In the genomic region with DNA sequence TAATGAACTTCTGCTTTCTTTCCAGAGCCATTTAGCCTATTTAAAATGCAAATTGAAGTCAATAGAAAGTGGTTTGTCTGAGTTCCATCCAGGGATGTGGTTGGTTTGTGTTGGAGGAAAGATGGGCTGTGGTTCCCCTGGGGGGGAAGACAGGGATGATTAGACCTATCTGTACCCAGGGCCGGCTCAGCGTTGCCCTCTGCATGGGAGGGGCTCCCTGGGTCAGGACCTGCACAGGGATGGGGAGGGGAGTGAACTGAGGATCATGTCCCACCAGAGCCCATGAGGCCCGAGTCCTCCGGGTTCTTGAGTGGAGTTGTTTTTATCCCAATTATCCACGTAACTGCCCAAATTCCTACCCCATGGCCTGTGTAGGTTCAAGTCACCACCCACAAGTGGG, we compare ENCODE assay signal across 16 cellular contexts.
DNase-seq lines count a peak whose midpoint lies in the region; ATAC-seq, FAIRE-seq and TF ChIP-seq lines count a peak whose summit lies in the region.
"Had no signal": no experiment of that assay in that cellular context is flagged by ENCODE, and none has a peak within 500 bp of the region (broad histone marks: within the 10 kb centered on the region; RNA-seq: fewer than 3 reads in every experiment).

No MANE protein-coding gene starts in this region.

- H3K9ac ChIP-seq in endodermal cell (ENCODE audit: extremely low read depth, low read length, poor library complexity, severe bottlenecking) = no peak overlapping the region
- H3K9ac ChIP-seq: BLaER1 treated with 17β-estradiol and CSF1 and Interleukin-3, amounts not matched to agents 10 nM and 100 nM had no signal

- no peaks in the 10 kb centered on the region for H3K9me3 Mint-ChIP-seq in endodermal cell

- no peaks in the 10 kb centered on the region for H3K27me3 ChIP-seq in endodermal cell (ENCODE audit: control insufficient read depth, insufficient read depth, low read length, poor library complexity, severe bottlenecking)

- no peaks in the 10 kb centered on the region for H3K27me3 Mint-ChIP-seq in endodermal cell (ENCODE audit: insufficient read depth)

- no peak for ATAC-seq in stimulated activated naive CD8-positive, alpha-beta T cell treated with anti-CD3 and anti-CD28 coated beads, Interleukin-15, Interleukin-2, amounts not matched to agents 100 U/mL and 50 U/mL, for 24 hours
- no peak for ATAC-seq in HG02678 (IDR thresholded peaks at IDR 0.05; ENCODE audit: unreplicated experiment)
- ATAC-seq: GM12878, HCT116 had no signal

- H3K27ac ChIP-seq in endodermal cell (ENCODE audit: low read depth, low read length) = no peak overlapping the region
- H3K27ac ChIP-seq: BLaER1 treated with 17β-estradiol and CSF1 and Interleukin-3, amounts not matched to agents 10 nM and 100 nM had no signal

- no peaks in the 10 kb centered on the region for H3K9me3 ChIP-seq in endodermal cell (ENCODE audit: control insufficient read depth, low read length)

- DNase-seq in NOMO-1 (lab: John Stamatoyannopoulos, UW; ENCODE audit: unreplicated experiment in 2 of 2) (peak; percentile 16 to 42), NOMO-1 treated with dmso at 0.1 percent for 144 hours (lab: John Stamatoyannopoulos, UW; ENCODE audit: unreplicated experiment) (no peak), NCI-H526 treated with DMSO at 0.1 percent for 48 hours (lab: John Stamatoyannopoulos, UW) (peak; percentile 89), endodermal cell (peak; percentile 40), urothelium cell line (ENCODE audit: low spot score) (peak; percentile 1), LoVo (ENCODE audit: low spot score) (no peak)
- DNase-seq in stimulated activated naive CD8-positive, alpha-beta T cell treated with anti-CD3 and anti-CD28 coated beads, Interleukin-15, Interleukin-2, amounts not matched to agents 100 U/mL and 50 U/mL, for 24 hours = no peak
- DNase-seq: 8988T; CD4-positive, CD25-positive, alpha-beta regulatory T cell; DMS53 had no signal

- no peak for FAIRE-seq in urothelium cell line (lab: Jason Lieb, UNC)
- FAIRE-seq: GM12878, GM18507, H54 had no signal

- TF ChIP-seq CTCF in endodermal cell (conservative IDR thresholded peaks at IDR 0.05) = no peak

- H3K4me1 Mint-ChIP-seq in endodermal cell = peaks cover 17% of the 10 kb centered on the region

- no peak overlapping the region for H3K4me3 ChIP-seq in endodermal cell (ENCODE audit: low read length)
- H3K4me3 ChIP-seq: BLaER1 treated with 17β-estradiol and CSF1 and Interleukin-3, amounts not matched to agents 10 nM and 100 nM; GM12878 had no signal

- no peaks in the 10 kb centered on the region for H3K36me3 Mint-ChIP-seq in endodermal cell (ENCODE audit: low read depth)
- H3K36me3 Mint-ChIP-seq: CD4-positive, CD25-positive, alpha-beta regulatory T cell had no signal

- H3K27ac Mint-ChIP-seq in endodermal cell = no peak overlapping the region
- H3K27ac Mint-ChIP-seq: CD4-positive, CD25-positive, alpha-beta regulatory T cell had no signal

- H3K4me1 ChIP-seq in endodermal cell (ENCODE audit: control insufficient read depth, insufficient read depth, low read length) = peaks cover 4% of the 10 kb centered on the region

- WGBS in endodermal cell (ENCODE audit: insufficient coverage in 1 of 2, insufficient read length in 1 of 2), 2 experiments = 79 to 83% methylated on average over 3 to 5 of the region's 5 CpGs

- H3K4me3 Mint-ChIP-seq in endodermal cell = no peak overlapping the region
- H3K4me3 Mint-ChIP-seq: CD4-positive, CD25-positive, alpha-beta regulatory T cell had no signal

- H3K36me3 ChIP-seq in endodermal cell (ENCODE audit: control insufficient read depth, insufficient read depth, low read length) = no peaks in the 10 kb centered on the region
- H3K36me3 ChIP-seq: BLaER1 treated with 17β-estradiol and CSF1 and Interleukin-3, amounts not matched to agents 10 nM and 100 nM had no signal

Comparison
In these comparisons a context has a peak if more than half of its experiments do, and no peak if none do; other contexts are left out.
1. DNase-seq: peak in NOMO-1 (2 of 2), NCI-H526 treated with DMSO at 0.1 percent for 48 hours (single experiment), endodermal cell (single experiment) and urothelium cell line (single experiment); none in NOMO-1 treated with dmso at 0.1 percent for 144 hours (single experiment), LoVo (single experiment) and stimulated activated naive CD8-positive, alpha-beta T cell treated with anti-CD3 and anti-CD28 coated beads, Interleukin-15, Interleukin-2, amounts not matched to agents 100 U/mL and 50 U/mL, for 24 hours (single experiment).